In genomic region chr11:45259607-45260006, GRCh38 we compare ENCODE assay signal across 17 cellular contexts. TPM values are rescaled to one million over a fixed set of nuclear protein-coding genes. Genes with fewer than 3 reads are reported as not detected.
DNase-seq lines count a peak whose midpoint lies in the region; ATAC-seq lines count a peak whose summit lies in the region.
"Had no signal": no experiment of that assay in that cellular context is flagged by ENCODE, and none has a peak within 500 bp of the region (broad histone marks: within the 10 kb centered on the region; RNA-seq: fewer than 3 reads in every experiment).

No MANE protein-coding gene starts in this region.

- no peak for ATAC-seq in T-helper 17 cell
- ATAC-seq in HG03095 (IDR thresholded peaks at IDR 0.05; ENCODE audit: unreplicated experiment): no peak
- no peak for ATAC-seq in activated naive CD8-positive, alpha-beta T cell treated with anti-CD3 and anti-CD28 coated beads, Interleukin-2, amount 50 U/mL, for 24 hours

- H3K27ac Mint-ChIP-seq in T-helper 17 cell: no peak overlapping the region
- H3K27ac Mint-ChIP-seq in activated naive CD8-positive, alpha-beta T cell treated with anti-CD3 and anti-CD28 coated beads, Interleukin-2, amount 50 U/mL, for 24 hours: no peak overlapping the region

- H3K36me3 Mint-ChIP-seq in T-helper 17 cell (ENCODE audit: low read depth): peaks cover 2% of the 10 kb centered on the region
- no peaks in the 10 kb centered on the region for H3K36me3 Mint-ChIP-seq in activated naive CD8-positive, alpha-beta T cell treated with anti-CD3 and anti-CD28 coated beads, Interleukin-2, amount 50 U/mL, for 24 hours (ENCODE audit: low read depth)

- H3K4me3 Mint-ChIP-seq in T-helper 17 cell: no peak overlapping the region
- no peak overlapping the region for H3K4me3 Mint-ChIP-seq in activated naive CD8-positive, alpha-beta T cell treated with anti-CD3 and anti-CD28 coated beads, Interleukin-2, amount 50 U/mL, for 24 hours

- no peaks in the 10 kb centered on the region for H3K4me1 Mint-ChIP-seq in T-helper 17 cell
- H3K4me1 Mint-ChIP-seq in activated naive CD8-positive, alpha-beta T cell treated with anti-CD3 and anti-CD28 coated beads, Interleukin-2, amount 50 U/mL, for 24 hours: no peaks in the 10 kb centered on the region

- peak; percentile 22 for DNase-seq in NK-92 treated with Interleukin-12 subunit alpha and Interleukin-12 subunit beta, amount 100 ng/mL, for 24 hours (lab: John Stamatoyannopoulos, UW)
- DNase-seq in NK-92 (lab: John Stamatoyannopoulos, UW; ENCODE audit: unreplicated experiment): no peak
- DNase-seq in SW480 (ENCODE audit: low spot score): peak; percentile 89
- peak; percentile 45 for DNase-seq in iPS-NIHi11 (ENCODE audit: low spot score)
- no peak for DNase-seq in T-helper 17 cell
- no peak for DNase-seq in activated naive CD8-positive, alpha-beta T cell treated with anti-CD3 and anti-CD28 coated beads, Interleukin-2, amount 50 U/mL, for 24 hours
- DNase-seq in MV-4-11 (lab: John Stamatoyannopoulos, UW): no peak
- DNase-seq: activated CD4-positive, CD25-positive, alpha-beta regulatory T cell treated with anti-CD3 and anti-CD28 coated beads, Interleukin-2, amount 50 U/mL, for 72 hours; activated T-cell treated with anti-CD3 and anti-CD28 coated beads, Interleukin-2, amount 50 U/mL, for 1 hour; effector CD4-positive, alpha-beta T cell; GOT3; head of caudate nucleus; NCI-H1417; NCI-H774; occipital lobe; trophoblast cell had no signal

- peaks cover 90% of the 10 kb centered on the region for H3K27me3 Mint-ChIP-seq in T-helper 17 cell
- H3K27me3 Mint-ChIP-seq in activated naive CD8-positive, alpha-beta T cell treated with anti-CD3 and anti-CD28 coated beads, Interleukin-2, amount 50 U/mL, for 24 hours: peaks cover 26% of the 10 kb centered on the region

- H3K9me3 Mint-ChIP-seq in activated naive CD8-positive, alpha-beta T cell treated with anti-CD3 and anti-CD28 coated beads, Interleukin-2, amount 50 U/mL, for 24 hours: no peaks in the 10 kb centered on the region

- H3K9me3 ChIP-seq in T-helper 17 cell (ENCODE audit: control insufficient read depth, low read length, poor library complexity, severe bottlenecking): no peaks in the 10 kb centered on the region

RNA-seq across cellular contexts. Expression of gene SYT13, which starts 26.5 kb away (rescaled TPM):
- under 1 TPM in 1 of 2 donors, not detected in 1; 0.89 TPM for total RNA-seq in T-helper 17 cell

Comparison
In these comparisons a context has a peak if more than half of its experiments do, and no peak if none do; other contexts are left out.
1. DNase-seq: peak in NK-92 treated with Interleukin-12 subunit alpha and Interleukin-12 subunit beta, amount 100 ng/mL, for 24 hours (single experiment), SW480 (single experiment) and iPS-NIHi11 (single experiment); none in NK-92 (single experiment), T-helper 17 cell (0 of 3), activated naive CD8-positive, alpha-beta T cell treated with anti-CD3 and anti-CD28 coated beads, Interleukin-2, amount 50 U/mL, for 24 hours (single experiment) and MV-4-11 (single experiment).